In genomic region chr4:184476660-184477059, GRCh38 we compare ENCODE assay signal across 10 cellular contexts. TPM values are rescaled to one million over a fixed set of nuclear protein-coding genes. Genes with fewer than 3 reads are reported as not detected.
DNase-seq lines count a peak whose midpoint lies in the region; ATAC-seq and TF ChIP-seq lines count a peak whose summit lies in the region.
"Had no signal": no experiment of that assay in that cellular context is flagged by ENCODE, and none has a peak within 500 bp of the region (broad histone marks: within the 10 kb centered on the region; RNA-seq: fewer than 3 reads in every experiment).

No MANE protein-coding gene starts in this region.

- no peak for TF ChIP-seq POLR2A in heart left ventricle (IDR thresholded peaks at IDR 0.05)
- no peak for TF ChIP-seq POLR2A in vagina (IDR thresholded peaks at IDR 0.05)

- ATAC-seq in heart left ventricle, result no peak
- ATAC-seq in activated naive CD8-positive, alpha-beta T cell treated with anti-CD3 and anti-CD28 coated beads, Interleukin-2, amount 10 ng/mL, durations not matched to agents 7 days and 5 days (ENCODE audit: low read depth), result no peak
- ATAC-seq in naive B cell (ENCODE audit: low read depth in 2 of 2), result no peak

- 54 to 79% (median 64%) methylated on average over 7 of the region's 7 CpGs for WGBS in heart left ventricle, 4 donors

- POLR2A ChIA-PET in activated naive CD8-positive, alpha-beta T cell treated with anti-CD3 and anti-CD28 coated beads, Interleukin-2, amount 10 ng/mL, durations not matched to agents 7 days and 5 days (lab: Charles Lee), result interaction anchor here (0.6 to 4.0 kb wide), 9 partner anchors 29 to 247 kb away, joined by 3 to 142 read pairs (median 4); no protein-coding TSS in a partner anchor

- no peaks in the 10 kb centered on the region for H3K27me3 Mint-ChIP-seq in activated naive CD8-positive, alpha-beta T cell treated with anti-CD3 and anti-CD28 coated beads, Interleukin-2, amount 10 ng/mL, durations not matched to agents 7 days and 5 days
- no peaks in the 10 kb centered on the region for H3K27me3 Mint-ChIP-seq in naive B cell

- no peaks in the 10 kb centered on the region for H3K9me3 ChIP-seq in left ventricle myocardium inferior (replicated peaks)
- H3K9me3 ChIP-seq in heart left ventricle, result no peaks in the 10 kb centered on the region
- H3K9me3 ChIP-seq in vagina, result no peaks in the 10 kb centered on the region
- no peaks in the 10 kb centered on the region for H3K9me3 ChIP-seq in tibial artery

- peaks cover 43% of the 10 kb centered on the region for H3K4me1 Mint-ChIP-seq in activated naive CD8-positive, alpha-beta T cell treated with anti-CD3 and anti-CD28 coated beads, Interleukin-2, amount 10 ng/mL, durations not matched to agents 7 days and 5 days
- H3K4me1 Mint-ChIP-seq in naive B cell, result peaks cover 46 to 63% (median 60%) of the 10 kb centered on the region in 3 donors

- intact Hi-C loops in left ventricle myocardium inferior (cut with micrococcal nuclease) (loop anchor here (5.0 kb wide), 1 partner anchor 61 kb away; no protein-coding TSS in a partner anchor), heart left ventricle (cut with DNase I) (loop anchor here in 8 of 10 donors (5.0 to 10.0 kb wide), 9 partner anchors 52 to 214 kb away; partner anchors contain the start of genes CASP3 (in 3 of the 8) and PRIMPOL (in 3 of the 8)), vagina (cut with DNase I) (loop anchor here (10.0 kb wide), 3 partner anchors 58 to 192 kb away; no protein-coding TSS in a partner anchor), tibial artery (cut with DNase I; ENCODE audit: low total_unique reads) (loop anchor here (10.0 kb wide), 1 partner anchor 132 kb away; no protein-coding TSS in a partner anchor)

- H3K36me3 ChIP-seq in left ventricle myocardium inferior (no peaks in the 10 kb centered on the region), heart left ventricle (no peaks in the 10 kb centered on the region), vagina (no peaks in the 10 kb centered on the region), tibial artery (no peaks in the 10 kb centered on the region)

- peak overlapping the region; percentile 93 for H3K4me3 Mint-ChIP-seq in activated naive CD8-positive, alpha-beta T cell treated with anti-CD3 and anti-CD28 coated beads, Interleukin-2, amount 10 ng/mL, durations not matched to agents 7 days and 5 days
- H3K4me3 Mint-ChIP-seq in naive B cell, result peak overlapping the region; percentile 88 to 100 (median 98)

- peak overlapping the region; percentile 43 for H3K27ac ChIP-seq in left ventricle myocardium inferior (replicated peaks)
- peak overlapping the region in 6 of 12 donors; percentile 8 to 100 (median 35) for H3K27ac ChIP-seq in heart left ventricle
- peak overlapping the region; percentile 99 for H3K27ac ChIP-seq in vagina
- no peak overlapping the region for H3K27ac ChIP-seq in tibial artery
- H3K27ac ChIP-seq: epithelial cell of prostate had no signal

- H3K9me3 Mint-ChIP-seq in activated naive CD8-positive, alpha-beta T cell treated with anti-CD3 and anti-CD28 coated beads, Interleukin-2, amount 10 ng/mL, durations not matched to agents 7 days and 5 days, result no peaks in the 10 kb centered on the region
- H3K9me3 Mint-ChIP-seq in naive B cell, result no peaks in the 10 kb centered on the region

- H3K36me3 Mint-ChIP-seq in activated naive CD8-positive, alpha-beta T cell treated with anti-CD3 and anti-CD28 coated beads, Interleukin-2, amount 10 ng/mL, durations not matched to agents 7 days and 5 days, result peaks cover 42% of the 10 kb centered on the region
- peaks cover 5 to 9% of the 10 kb centered on the region in 2 donors for H3K36me3 Mint-ChIP-seq in naive B cell

- H3K4me1 ChIP-seq in left ventricle myocardium inferior, result peaks cover 52% of the 10 kb centered on the region
- peaks cover 4 to 51% (median 27%) of the 10 kb centered on the region in 12 donors for H3K4me1 ChIP-seq in heart left ventricle
- peaks cover 40% of the 10 kb centered on the region for H3K4me1 ChIP-seq in vagina
- H3K4me1 ChIP-seq in tibial artery, result peaks cover 0 to 26% (median 24%) of the 10 kb centered on the region in 4 donors

- DNase-seq in left ventricle myocardium inferior (no peak), heart left ventricle (no peak), naive B cell (no peak), vagina (ENCODE audit: extremely low spot score in 2 of 2) (no peak), cerebellar nuclear complex (lab: John Stamatoyannopoulos, UW) (no peak), NAMALWA (ENCODE audit: low spot score) (no peak), tibial artery (no peak)
- peak; percentile 48 for DNase-seq in activated naive CD8-positive, alpha-beta T cell treated with anti-CD3 and anti-CD28 coated beads, Interleukin-2, amount 10 ng/mL, durations not matched to agents 7 days and 5 days
- DNase-seq: NCI-H2227 treated with DMSO at 0.1 percent for 48 hours had no signal

- H3K27ac Mint-ChIP-seq in activated naive CD8-positive, alpha-beta T cell treated with anti-CD3 and anti-CD28 coated beads, Interleukin-2, amount 10 ng/mL, durations not matched to agents 7 days and 5 days, result peak overlapping the region; percentile 96
- H3K27ac Mint-ChIP-seq in naive B cell, result peak overlapping the region; percentile 63 to 97 (median 83)

- H3K4me3 ChIP-seq in left ventricle myocardium inferior (no peak overlapping the region), heart left ventricle (peak overlapping the region in 1 of 12 donors; percentile 94), vagina (no peak overlapping the region), tibial artery (no peak overlapping the region)

- TF ChIP-seq CTCF in left ventricle myocardium inferior (IDR thresholded peaks at IDR 0.05; ENCODE audit: borderline replicate concordance), result no peak
- no peak for TF ChIP-seq CTCF in heart left ventricle (IDR thresholded peaks at IDR 0.05)
- no peak for TF ChIP-seq CTCF in vagina (IDR thresholded peaks at IDR 0.05)
- TF ChIP-seq CTCF in tibial artery (IDR thresholded peaks at IDR 0.05), result no peak

- H3K27me3 ChIP-seq in left ventricle myocardium inferior (ENCODE audit: low read depth), result no peaks in the 10 kb centered on the region
- no peaks in the 10 kb centered on the region for H3K27me3 ChIP-seq in heart left ventricle
- H3K27me3 ChIP-seq in vagina, result no peaks in the 10 kb centered on the region
- no peaks in the 10 kb centered on the region for H3K27me3 ChIP-seq in tibial artery

RNA-seq across cellular contexts. Expression of gene IRF2, which starts 2.3 kb away (rescaled TPM):
- 25.9 TPM for total RNA-seq in left ventricle myocardium inferior
- 10 to 100 TPM; 21.7 to 47.2 (median 28.7) TPM for total RNA-seq in heart left ventricle
- polyA plus RNA-seq in heart left ventricle, result 10 to 100 TPM; 11.5 to 12.0 TPM
- total RNA-seq in activated naive CD8-positive, alpha-beta T cell treated with anti-CD3 and anti-CD28 coated beads, Interleukin-2, amount 10 ng/mL, durations not matched to agents 7 days and 5 days, result 10 to 100 TPM; 72.0 to 73.2 TPM
- polyA plus RNA-seq in naive B cell (ENCODE audit: low read depth in 6 of 6), result 100 to 1,000 TPM; 119 to 174 (median 151) TPM
- total RNA-seq in vagina, result 18.7 TPM

Comparison
In these comparisons a context has a peak if more than half of its experiments do, and no peak if none do; other contexts are left out.
1. H3K27ac ChIP-seq: peak in left ventricle myocardium inferior (single experiment) and vagina (single experiment); none in tibial artery (0 of 2).